ENCODE assay signal across 10 cellular contexts in genomic region chrX:153885208-153885787, GRCh38. TPM values are rescaled to one million over a fixed set of nuclear protein-coding genes. Genes with fewer than 3 reads are reported as not detected.
A peak's percentile ranks its signal among the peaks of the same experiment; 100 is the strongest.
DNase-seq lines count a peak whose midpoint lies in the region; ATAC-seq and TF ChIP-seq lines count a peak whose summit lies in the region.
"Had no signal": no experiment of that assay in that cellular context is flagged by ENCODE, and none has a peak within 500 bp of the region (broad histone marks: within the 10 kb centered on the region; RNA-seq: fewer than 3 reads in every experiment).

No MANE protein-coding gene starts in this region.

- no peaks in the 10 kb centered on the region for H3F3A ChIP-seq in PC-3 (ENCODE audit: low read length, unreplicated experiment)

- H3K36me3 ChIP-seq in PC-3 (ENCODE audit: low read depth, low read length) (no peaks in the 10 kb centered on the region), esophagus muscularis mucosa (no peaks in the 10 kb centered on the region), sigmoid colon (no peaks in the 10 kb centered on the region)

- H2AFZ ChIP-seq in PC-3 (ENCODE audit: low read length): peak overlapping the region; percentile 55; the same call in 1 of the 2 replicates

- H3K9ac ChIP-seq in PC-3 (ENCODE audit: low read length): 0 out of 2 replicates have a peak overlapping the region, but pooled peaks have one; percentile 29

- ATAC-seq in PC-3: peak; percentile 30; the same call in 1 of the 2 replicates

- CTCF ChIA-PET in PC-3 (lab: Charles Lee): no interaction called here

- H3K27me3 ChIP-seq in PC-3 (ENCODE audit: low read length) (peaks cover 6% of the 10 kb centered on the region; the same call in 1 of the 2 replicates), esophagus muscularis mucosa (peaks cover 0 to 69% (median 25%) of the 10 kb centered on the region in 4 donors), sigmoid colon (peaks cover 12 to 57% (median 33%) of the 10 kb centered on the region in 3 donors)

- H3K4me3 ChIP-seq in PC-3 (ENCODE audit: low read length): peak overlapping the region; percentile 63
- peak overlapping the region; percentile 39 to 51 (median 40) for H3K4me3 ChIP-seq in esophagus muscularis mucosa
- peak overlapping the region in 3 of 4 donors; percentile 25 to 36 (median 27) for H3K4me3 ChIP-seq in sigmoid colon
- H3K4me3 ChIP-seq: GM12878 had no signal

- intact Hi-C loops in PC-3 (cut with micrococcal nuclease) (no loop called here), esophagus muscularis mucosa (cut with DNase I) (no loop called here), sigmoid colon (cut with DNase I) (no loop called here)

- TF ChIP-seq EP300 in esophagus muscularis mucosa (IDR thresholded peaks at IDR 0.05) (no peak), sigmoid colon (IDR thresholded peaks at IDR 0.05) (no peak)

- no peaks in the 10 kb centered on the region for H3K79me2 ChIP-seq in PC-3 (ENCODE audit: low read length)

- no peak for TF ChIP-seq POLR2A in esophagus muscularis mucosa (IDR thresholded peaks at IDR 0.05; ENCODE audit: low read depth)
- no peak for TF ChIP-seq POLR2A in sigmoid colon (IDR thresholded peaks at IDR 0.05)

- H3K9me3 ChIP-seq in PC-3 (ENCODE audit: low read length) (no peaks in the 10 kb centered on the region), esophagus muscularis mucosa (no peaks in the 10 kb centered on the region), sigmoid colon (no peaks in the 10 kb centered on the region)

- H4K20me1 ChIP-seq in PC-3 (ENCODE audit: low read length): no peaks in the 10 kb centered on the region

- POLR2A ChIA-PET in PC-3 (lab: Charles Lee; ENCODE audit: unreplicated experiment): no interaction called here

- peak overlapping the region; percentile 81 for H3K4me2 ChIP-seq in PC-3 (ENCODE audit: low read length)

- H3K27ac ChIP-seq in PC-3 (ENCODE audit: low read length) (no peak overlapping the region), esophagus muscularis mucosa (replicated peaks in 1 of 4) (peak overlapping the region in 2 of 4 donors; percentile 19 to 50), sigmoid colon (peak overlapping the region in 2 of 4 donors; percentile 31 to 44)

- no TSS peak for BruUV-seq in PC-3 (replicated peaks; lab: Mats Ljungman, UMichigan)

- H3K9me2 ChIP-seq in PC-3 (replicated peaks; ENCODE audit: low read length): no peaks in the 10 kb centered on the region

- DNase-seq in NCI-H748 (lab: John Stamatoyannopoulos, UW; ENCODE audit: unreplicated experiment) (peak; percentile 34), NCI-H748 treated with DMSO at 0.1 percent for 48 hours (lab: John Stamatoyannopoulos, UW) (no peak), PC-3 (no peak), esophagus muscularis mucosa (ENCODE audit: extremely low spot score) (no peak), sigmoid colon (no peak), kidney glomerular epithelial cell (lab: John Stamatoyannopoulos, UW) (no peak), NCI-H1092 treated with DMSO at 0.1 percent for 48 hours (lab: John Stamatoyannopoulos, UW) (no peak)
- DNase-seq in stimulated activated CD4-positive, alpha-beta T cell treated with anti-CD3 and anti-CD28 coated beads, Interleukin-4, amount 100 ng/mL, for 24 hours: no peak
- DNase-seq: NCI-H1694 had no signal

- H3K4me1 ChIP-seq in PC-3 (ENCODE audit: insufficient read depth, low read length) (peaks cover 9% of the 10 kb centered on the region; the same call in 1 of the 2 replicates), esophagus muscularis mucosa (peaks cover 5 to 21% (median 14%) of the 10 kb centered on the region in 4 donors), sigmoid colon (peaks cover 0 to 10% (median 6%) of the 10 kb centered on the region in 4 donors)

- 28% methylated on average over 12 of the region's 32 CpGs for WGBS in esophagus muscularis mucosa
- 5 to 6% methylated on average over 32 of the region's 32 CpGs for WGBS in sigmoid colon, 2 donors

- TF ChIP-seq CTCF in PC-3 (conservative IDR thresholded peaks at IDR 0.05; ENCODE audit: low read depth, low read length): no peak
- no peak for TF ChIP-seq CTCF in esophagus muscularis mucosa (IDR thresholded peaks at IDR 0.05)
- TF ChIP-seq CTCF in sigmoid colon (IDR thresholded peaks at IDR 0.05): no peak

RNA-seq across cellular contexts. Expression of gene L1CAM, which starts 0.7 kb away (rescaled TPM):
- 5.2 and 11.2 TPM in 2 replicates for total RNA-seq in PC-3 (2014; rRNA removed)
- total RNA-seq in esophagus muscularis mucosa: 10 to 100 TPM; 22.4 to 47.9 (median 30.0) TPM
- total RNA-seq in sigmoid colon: 10 to 100 TPM in 3 of 4 donors, 1 to 10 TPM in 1; 6.6 to 30.2 (median 23.1) TPM
- 10 to 100 TPM in 1 of 3 donors, 1 to 10 TPM in 1, not detected in 1; 2.4 to 10.5 TPM for polyA plus RNA-seq in sigmoid colon

RNA-seq across cellular contexts. Expression of gene AVPR2, which starts 19.2 kb away (rescaled TPM):
- total RNA-seq in PC-3 (2014; rRNA removed) (not detected in 2 replicates), esophagus muscularis mucosa (1 to 10 TPM; 1.2 to 7.6 (median 4.5) TPM), sigmoid colon (1 to 10 TPM; 1.1 to 2.2 (median 1.3) TPM)
- polyA plus RNA-seq in sigmoid colon: 1 to 10 TPM in 1 of 3 donors, not detected in 2; 1.1 TPM
- total RNA-seq: GM12878 had no signal

RNA-seq across cellular contexts. Expression of gene ARHGAP4, which starts 40.8 kb away (rescaled TPM):
- 4.0 and 4.6 TPM in 2 replicates for total RNA-seq in PC-3 (2014; rRNA removed)
- 10 to 100 TPM; 15.9 to 22.4 (median 17.7) TPM for total RNA-seq in esophagus muscularis mucosa
- total RNA-seq in sigmoid colon: 10 to 100 TPM; 12.4 to 27.4 (median 16.3) TPM
- 100 to 1,000 TPM in 1 of 3 donors, 10 to 100 TPM in 1, 1 to 10 TPM in 1; 8.4 to 122 (median 17.3) TPM for polyA plus RNA-seq in sigmoid colon

RNA-seq across cellular contexts. Expression of gene NAA10, which starts 49.5 kb away (rescaled TPM):
- total RNA-seq in PC-3 (2014; rRNA removed) (169 and 172 TPM in 2 replicates), esophagus muscularis mucosa (100 to 1,000 TPM in 2 of 4 donors, 10 to 100 TPM in 2; 89.3 to 106 (median 95.4) TPM), sigmoid colon (100 to 1,000 TPM in 1 of 4 donors, 10 to 100 TPM in 3; 57.4 to 113 (median 79.2) TPM)
- 100 to 1,000 TPM in 1 of 3 donors, 10 to 100 TPM in 2; 78.6 to 128 (median 84.7) TPM for polyA plus RNA-seq in sigmoid colon

RNA-seq across cellular contexts. Expression of gene PDZD4, which starts 55.0 kb away (rescaled TPM):
- total RNA-seq in PC-3 (2014; rRNA removed) (0.26 and 0.63 TPM in 2 replicates), esophagus muscularis mucosa (10 to 100 TPM; 20.0 to 48.4 (median 36.9) TPM), sigmoid colon (10 to 100 TPM in 3 of 4 donors, 1 to 10 TPM in 1; 8.6 to 24.4 (median 14.2) TPM)
- 1 to 10 TPM in 2 of 3 donors, under 1 TPM in 1; 0.46 to 5.1 (median 1.2) TPM for polyA plus RNA-seq in sigmoid colon
